In the genomic region with DNA sequence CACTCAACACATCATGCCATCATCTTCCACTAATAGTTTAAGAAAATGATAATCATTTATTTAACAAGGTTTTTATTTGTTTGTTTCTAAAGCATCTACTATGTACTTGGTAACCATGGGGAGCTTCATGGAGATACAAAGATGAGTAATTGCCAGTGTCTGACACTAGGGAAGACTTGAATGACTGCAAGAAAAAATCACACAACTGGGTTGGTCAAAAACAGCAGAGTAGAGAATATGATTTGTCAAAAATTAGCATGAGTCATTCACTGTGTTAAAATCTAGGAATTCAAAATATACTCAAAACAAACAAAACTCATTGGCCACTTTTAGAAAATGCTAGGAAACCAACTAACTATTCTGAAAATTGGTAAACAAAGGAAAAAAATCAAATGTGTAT, we compare ENCODE assay signal across 23 cellular contexts. TPM values are rescaled to one million over a fixed set of nuclear protein-coding genes. Genes with fewer than 3 reads are reported as not detected.
DNase-seq lines count a peak whose midpoint lies in the region; ATAC-seq and TF ChIP-seq lines count a peak whose summit lies in the region.
"Had no signal": no experiment of that assay in that cellular context is flagged by ENCODE, and none has a peak within 500 bp of the region (broad histone marks: within the 10 kb centered on the region; RNA-seq: fewer than 3 reads in every experiment).

No MANE protein-coding gene starts in this region.

- no peak for ATAC-seq in HG02938 (IDR thresholded peaks at IDR 0.05; ENCODE audit: unreplicated experiment)
- ATAC-seq: activated CD8-positive, alpha-beta memory T cell treated with anti-CD3 and anti-CD28 coated beads, Interleukin-2, amount 10 ng/mL, durations not matched to agents 7 days and 5 days; K562; stimulated activated memory B cell treated with anti-CD40 and anti-IgM and Interleukin-4, amounts not matched to agents 10 μg/mL and 1 μg/mL and 100 μg/mL, for 72 hours had no signal

- H3F3A ChIP-seq in smooth muscle cell (ENCODE audit: low read depth) = no peaks in the 10 kb centered on the region

- TF ChIP-seq CTCF in fibroblast of mammary gland (conservative IDR thresholded peaks at IDR 0.05; ENCODE audit: control insufficient read depth, insufficient read depth, low read depth, low read length) = no peak
- no peak for TF ChIP-seq CTCF in smooth muscle cell (IDR thresholded peaks at IDR 0.05; ENCODE audit: borderline replicate concordance, insufficient read depth, poor library complexity, severe bottlenecking)

- H3K4me1 ChIP-seq in adipocyte (ENCODE audit: control insufficient read depth, insufficient read depth, low read length) = peaks cover 10% of the 10 kb centered on the region
- no peaks in the 10 kb centered on the region for H3K4me1 ChIP-seq in smooth muscle cell (ENCODE audit: low read depth)

- POLR2A ChIA-PET in HEK293T (lab: Yijun Ruan, JAX) = no interaction called here

- no peaks in the 10 kb centered on the region for H4K20me1 ChIP-seq in smooth muscle cell (ENCODE audit: low read depth)

- no peak overlapping the region for H3K4me3 ChIP-seq in adipocyte (ENCODE audit: low read length)
- H3K4me3 ChIP-seq in fibroblast of mammary gland (ENCODE audit: control insufficient read depth, low read depth, low read length) = no peak overlapping the region
- H3K4me3 ChIP-seq in smooth muscle cell = no peak overlapping the region
- H3K4me3 ChIP-seq: K562, skin epidermis, transverse colon had no signal

- peak overlapping the region; percentile 49 for H3K27ac ChIP-seq in smooth muscle cell (ENCODE audit: low read depth)
- H3K27ac ChIP-seq: 22Rv1, skin epidermis, transverse colon had no signal

- no peaks in the 10 kb centered on the region for H3K9me3 ChIP-seq in adipocyte (ENCODE audit: control insufficient read depth, low read length)
- H3K9me3 ChIP-seq in smooth muscle cell (replicated peaks; ENCODE audit: low read depth) = no peaks in the 10 kb centered on the region
- H3K9me3 ChIP-seq: transverse colon had no signal

- CTCF ChIA-PET in HEK293T (lab: Yijun Ruan, JAX) = no interaction called here

- H2AFZ ChIP-seq in smooth muscle cell (ENCODE audit: low read depth) = no peak overlapping the region

- H3K9ac ChIP-seq in adipocyte (ENCODE audit: low read length) = no peak overlapping the region
- peak overlapping the region; percentile 53 for H3K9ac ChIP-seq in smooth muscle cell (ENCODE audit: low read depth)

- H3K27me3 ChIP-seq in adipocyte (replicated peaks; ENCODE audit: control insufficient read depth, insufficient read depth, low read length) = no peaks in the 10 kb centered on the region
- no peaks in the 10 kb centered on the region for H3K27me3 ChIP-seq in smooth muscle cell (ENCODE audit: low read depth)

- no peak overlapping the region for H3K4me2 ChIP-seq in smooth muscle cell

- no peaks in the 10 kb centered on the region for H3K36me3 ChIP-seq in adipocyte (ENCODE audit: control insufficient read depth, insufficient read depth, low read length, severe bottlenecking)
- H3K36me3 ChIP-seq in smooth muscle cell (ENCODE audit: low read depth) = no peaks in the 10 kb centered on the region
- H3K36me3 ChIP-seq: transverse colon had no signal

- peak; percentile 8 for DNase-seq in DMS53 (lab: John Stamatoyannopoulos, UW)
- DNase-seq in DMS53 treated with DMSO at 0.1 percent for 48 hours (lab: John Stamatoyannopoulos, UW; ENCODE audit: unreplicated experiment) = no peak
- peak; percentile 18 for DNase-seq in adipocyte (ENCODE audit: low read depth)
- DNase-seq in fibroblast of mammary gland (ENCODE audit: low read depth) = peak; percentile 72
- DNase-seq in smooth muscle cell (lab: John Stamatoyannopoulos, UW; ENCODE audit: unreplicated experiment) = no peak
- DNase-seq in Kasumi-1 (lab: John Stamatoyannopoulos, UW) = no peak
- no peak for DNase-seq in HEK293T (ENCODE audit: extremely low spot score)
- DNase-seq: activated CD4-positive, alpha-beta T cell treated with anti-CD3 and anti-CD28 coated beads for 1 hour; activated CD8-positive, alpha-beta memory T cell treated with anti-CD3 and anti-CD28 coated beads, Interleukin-2, amount 10 ng/mL, durations not matched to agents 7 days and 5 days; GDM1; immature natural killer cell; midbrain; NCI-H1105; NCI-H2227 treated with DMSO at 0.1 percent for 48 hours; nucleus accumbens; SIG-M5; transverse colon had no signal

- no peaks in the 10 kb centered on the region for H3K79me2 ChIP-seq in smooth muscle cell (ENCODE audit: low read depth)

TF ChIP-seq in HEK293T, 16 proteins besides CTCF, POLR2A, EP300 and RAD21:
- no peak for TF ChIP-seq FOXM1 (IDR thresholded peaks at IDR 0.05; ENCODE audit: borderline replicate concordance)
- no peak for TF ChIP-seq ZNF384 (IDR thresholded peaks at IDR 0.05)
- TF ChIP-seq ARNT (IDR thresholded peaks at IDR 0.05) = no peak
- TF ChIP-seq HDGF (IDR thresholded peaks at IDR 0.05; ENCODE audit: borderline replicate concordance) = no peak
- TF ChIP-seq ELF4 (IDR thresholded peaks at IDR 0.05) = no peak
- no peak for TF ChIP-seq FOXA1 (IDR thresholded peaks at IDR 0.05)
- TF ChIP-seq NFRKB (IDR thresholded peaks at IDR 0.05) = no peak
- TF ChIP-seq FOXK2 (IDR thresholded peaks at IDR 0.05) = no peak
- TF ChIP-seq SUZ12 (IDR thresholded peaks at IDR 0.05) = no peak
- TF ChIP-seq L3MBTL2 (conservative IDR thresholded peaks at IDR 0.05) = no peak
- no peak for TF ChIP-seq TARDBP (IDR thresholded peaks at IDR 0.05)
- TF ChIP-seq SP1 (IDR thresholded peaks at IDR 0.05) = no peak
- TF ChIP-seq CTBP1 (IDR thresholded peaks at IDR 0.05; ENCODE audit: borderline replicate concordance) = no peak

RNA-seq across cellular contexts. Expression of gene BNC1, which starts 6.3 kb away (rescaled TPM):
- 2.2 and 4.3 TPM in 2 replicates for total RNA-seq in smooth muscle cell
- polyA plus RNA-seq in smooth muscle cell = 0.42 and 1.2 TPM in 2 replicates
- total RNA-seq: activated CD8-positive, alpha-beta memory T cell treated with anti-CD3 and anti-CD28 coated beads, Interleukin-2, amount 10 ng/mL, durations not matched to agents 7 days and 5 days; K562; T-helper 2 cell treated with Interferon-gamma antibody and Interleukin-4, amounts not matched to agents 100 ng/mL and 5 ng/mL, for 36 hours; transverse colon had no signal
- polyA plus RNA-seq: immature natural killer cell, K562 had no signal

Comparison
In these comparisons a context has a peak if more than half of its experiments do, and no peak if none do; other contexts are left out.
1. DNase-seq: peak in DMS53 (single experiment), adipocyte (single experiment) and fibroblast of mammary gland (single experiment); none in DMS53 treated with DMSO at 0.1 percent for 48 hours (single experiment), smooth muscle cell (single experiment), Kasumi-1 (0 of 2) and HEK293T (single experiment).